In the genomic region with DNA sequence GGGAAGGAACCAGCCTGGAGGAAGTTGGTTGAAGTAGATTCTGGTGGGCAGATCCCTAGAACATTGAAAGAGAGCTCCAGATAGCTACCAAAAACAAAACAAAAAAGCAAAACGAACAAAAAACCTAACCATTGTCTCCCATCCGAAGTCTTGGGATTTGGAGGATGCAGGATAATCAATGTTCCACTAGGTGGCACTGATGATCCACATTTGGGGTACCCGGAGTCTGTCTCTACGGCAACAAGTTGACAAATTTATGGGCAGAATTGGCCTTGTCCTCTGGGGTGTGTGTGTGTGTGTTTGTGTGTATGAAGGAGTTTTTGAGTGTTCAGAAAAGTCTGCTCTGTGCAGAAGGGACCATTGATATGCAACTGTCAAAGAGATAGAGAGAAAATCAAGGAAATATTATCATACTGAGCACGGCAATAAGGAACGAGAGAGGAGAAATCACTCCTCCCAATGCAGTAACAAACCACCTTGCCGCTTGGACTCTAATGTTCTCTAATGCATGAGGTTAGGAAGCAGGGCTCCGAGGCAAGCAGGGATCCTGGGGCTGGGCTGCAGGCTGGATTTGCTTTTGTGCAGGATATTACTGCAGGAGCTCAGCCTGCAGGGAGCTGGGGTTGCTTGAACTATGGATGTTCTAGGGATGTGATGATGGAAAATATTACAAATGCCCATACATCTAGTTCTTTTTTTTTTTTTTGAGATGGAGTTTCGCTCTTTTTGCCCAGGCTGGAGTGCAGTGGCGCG, we compare ENCODE assay signal across 8 cellular contexts. TPM values are rescaled to one million over a fixed set of nuclear protein-coding genes. Genes with fewer than 3 reads are reported as not detected.
DNase-seq lines count a peak whose midpoint lies in the region; ATAC-seq and TF ChIP-seq lines count a peak whose summit lies in the region.

No MANE protein-coding gene starts in this region.

- H3K27ac Mint-ChIP-seq in CD4-positive, CD25-positive, alpha-beta regulatory T cell: no peak overlapping the region
- no peak overlapping the region for H3K27ac Mint-ChIP-seq in activated naive CD8-positive, alpha-beta T cell treated with anti-CD3 and anti-CD28 coated beads for 36 hours

- no peaks in the 10 kb centered on the region for H4K20me1 ChIP-seq in PC-9 (ENCODE audit: insufficient read depth)

- H3K4me1 Mint-ChIP-seq in CD4-positive, CD25-positive, alpha-beta regulatory T cell: peaks cover 0 to 14% (median 8%) of the 10 kb centered on the region in 4 donors
- peaks cover 7% of the 10 kb centered on the region for H3K4me1 Mint-ChIP-seq in activated naive CD8-positive, alpha-beta T cell treated with anti-CD3 and anti-CD28 coated beads for 36 hours

- no peak overlapping the region for H2AFZ ChIP-seq in PC-9

- DNase-seq in CD4-positive, CD25-positive, alpha-beta regulatory T cell: peak; percentile 30 to 74 (median 67)
- DNase-seq in PC-9 (peak in 1 of 2 experiments; percentile 25), Right ventricle myocardium superior (no peak), pons (ENCODE audit: low spot score) (peak; percentile 66)
- peak; percentile 24 for DNase-seq in activated naive CD8-positive, alpha-beta T cell treated with anti-CD3 and anti-CD28 coated beads for 36 hours

- no peaks in the 10 kb centered on the region for H3K9me3 Mint-ChIP-seq in CD4-positive, CD25-positive, alpha-beta regulatory T cell
- no peaks in the 10 kb centered on the region for H3K9me3 Mint-ChIP-seq in activated naive CD8-positive, alpha-beta T cell treated with anti-CD3 and anti-CD28 coated beads for 36 hours

- CTCF ChIA-PET in PC-9 (lab: Charles Lee): interaction anchor here (0.6 to 0.7 kb wide), 4 partner anchors 10 to 1168 kb away, joined by 3 to 18 read pairs (median 13); no protein-coding TSS in a partner anchor

- TF ChIP-seq CTCF in PC-9 (conservative IDR thresholded peaks at IDR 0.05): peak; percentile 90

- H3K4me2 ChIP-seq in PC-9: no peak overlapping the region

- H3K36me3 ChIP-seq in CD4-positive, CD25-positive, alpha-beta regulatory T cell (ENCODE audit: control insufficient read depth, insufficient read depth, low read length): no peaks in the 10 kb centered on the region
- no peaks in the 10 kb centered on the region for H3K36me3 ChIP-seq in PC-9 (ENCODE audit: low read depth)

- no peaks in the 10 kb centered on the region for H3K79me2 ChIP-seq in PC-9 (ENCODE audit: low read depth)

- intact Hi-C loops in PC-9 (cut with micrococcal nuclease; ENCODE audit: unreplicated experiment): loop anchor here (10.0 kb wide), 1 partner anchor 890 kb away; no protein-coding TSS in a partner anchor
- intact Hi-C loops in Right ventricle myocardium superior (cut with DNase I): no loop called here

- BruUV-seq in PC-9 (replicated peaks; lab: Mats Ljungman, UMichigan): no TSS peak

- H3K27me3 Mint-ChIP-seq in CD4-positive, CD25-positive, alpha-beta regulatory T cell: peaks cover 39% of the 10 kb centered on the region
- peaks cover 35% of the 10 kb centered on the region for H3K27me3 Mint-ChIP-seq in activated naive CD8-positive, alpha-beta T cell treated with anti-CD3 and anti-CD28 coated beads for 36 hours

- no peaks in the 10 kb centered on the region for H3K9me3 ChIP-seq in CD4-positive, CD25-positive, alpha-beta regulatory T cell (ENCODE audit: control insufficient read depth in 2 of 2, low read length in 2 of 2)
- H3K9me3 ChIP-seq in PC-9 (ENCODE audit: insufficient read depth, low read depth): no peaks in the 10 kb centered on the region

- H3K27me3 ChIP-seq in CD4-positive, CD25-positive, alpha-beta regulatory T cell (ENCODE audit: control insufficient read depth, insufficient read depth, low read length): peaks cover 6% of the 10 kb centered on the region
- H3K27me3 ChIP-seq in PC-9 (ENCODE audit: insufficient read depth, low read depth): peaks cover 31% of the 10 kb centered on the region

- no peaks in the 10 kb centered on the region for H3K9me2 ChIP-seq in PC-9 (ENCODE audit: insufficient read depth)

- peak; percentile 42 to 62 for ATAC-seq in CD4-positive, CD25-positive, alpha-beta regulatory T cell (ENCODE audit: low read depth in 2 of 2)
- ATAC-seq in GM18858 (IDR thresholded peaks at IDR 0.05; ENCODE audit: unreplicated experiment) (peak; percentile 71), HG03558 (IDR thresholded peaks at IDR 0.05; ENCODE audit: extremely low read depth, unreplicated experiment) (peak; percentile 63), Right ventricle myocardium superior (ENCODE audit: poor library complexity) (peak; percentile 68), HG02763 (IDR thresholded peaks at IDR 0.05; ENCODE audit: unreplicated experiment) (no peak)

- H3K4me3 Mint-ChIP-seq in CD4-positive, CD25-positive, alpha-beta regulatory T cell: no peak overlapping the region
- H3K4me3 Mint-ChIP-seq in activated naive CD8-positive, alpha-beta T cell treated with anti-CD3 and anti-CD28 coated beads for 36 hours: no peak overlapping the region

- no peaks in the 10 kb centered on the region for H3K4me1 ChIP-seq in CD4-positive, CD25-positive, alpha-beta regulatory T cell (ENCODE audit: control insufficient read depth, insufficient read depth, low read length, poor library complexity, severe bottlenecking)
- H3K4me1 ChIP-seq in PC-9 (replicated peaks; ENCODE audit: insufficient read depth): no peaks in the 10 kb centered on the region

- no peak overlapping the region for H3K4me3 ChIP-seq in CD4-positive, CD25-positive, alpha-beta regulatory T cell (ENCODE audit: low read depth, low read length)
- no peak overlapping the region for H3K4me3 ChIP-seq in PC-9

- POLR2A ChIA-PET in PC-9 (lab: Charles Lee; ENCODE audit: unreplicated experiment): no interaction called here

- H3K36me3 Mint-ChIP-seq in CD4-positive, CD25-positive, alpha-beta regulatory T cell: no peaks in the 10 kb centered on the region
- H3K36me3 Mint-ChIP-seq in activated naive CD8-positive, alpha-beta T cell treated with anti-CD3 and anti-CD28 coated beads for 36 hours: no peaks in the 10 kb centered on the region

- no peak overlapping the region for H3K27ac ChIP-seq in CD4-positive, CD25-positive, alpha-beta regulatory T cell (ENCODE audit: insufficient read depth, low read length, poor library complexity, severe bottlenecking)
- H3K27ac ChIP-seq in PC-9: no peak overlapping the region

- no peaks in the 10 kb centered on the region for H3F3A ChIP-seq in PC-9 (ENCODE audit: insufficient read depth, low read depth)

RNA-seq across cellular contexts. Expression of gene KLHL25, which starts 59.8 kb away (rescaled TPM):
- total RNA-seq in CD4-positive, CD25-positive, alpha-beta regulatory T cell: 8.8 TPM
- polyA plus RNA-seq in CD4-positive, CD25-positive, alpha-beta regulatory T cell: 1 to 10 TPM in 3 of 4 donors, under 1 TPM in 1; 0.76 to 2.7 (median 1.3) TPM
- total RNA-seq in PC-9 (2021) (5.3 and 5.6 TPM in 2 replicates), Right ventricle myocardium superior (4.1 TPM)
- total RNA-seq in activated naive CD8-positive, alpha-beta T cell treated with anti-CD3 and anti-CD28 coated beads for 36 hours: 1 to 10 TPM; 2.9 to 3.7 TPM
